19 cellular contexts compared by ENCODE assay signal in the genomic region with DNA sequence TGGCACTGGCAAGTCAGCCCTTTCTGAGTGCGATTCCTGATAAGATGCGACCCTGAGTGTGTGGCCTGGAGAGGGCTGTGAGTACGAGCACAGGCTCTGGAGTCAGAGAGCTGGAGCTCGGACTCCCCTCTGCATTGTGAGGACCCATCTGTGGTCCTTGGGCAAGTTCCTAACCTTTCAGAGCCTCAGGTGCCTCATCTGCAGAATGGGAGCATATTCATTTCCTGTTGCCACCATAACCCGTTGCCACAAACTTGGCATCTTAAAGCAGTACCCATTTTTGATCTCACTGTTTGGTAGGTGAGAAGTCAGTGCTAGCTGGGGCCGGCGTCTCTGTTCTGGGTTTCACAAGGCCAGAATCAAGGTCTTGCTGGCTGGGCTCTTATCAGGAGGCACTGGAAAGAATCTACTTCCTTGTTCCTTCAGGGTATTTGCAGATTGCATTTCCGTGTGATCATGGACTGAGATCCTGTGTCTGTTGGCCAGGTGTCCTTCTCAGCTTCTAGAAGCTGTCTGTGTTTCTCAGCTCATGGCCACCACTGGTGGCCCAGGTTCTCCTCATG. TPM values are rescaled to one million over a fixed set of nuclear protein-coding genes. Genes with fewer than 3 reads are reported as not detected.
DNase-seq lines count a peak whose midpoint lies in the region; ATAC-seq, FAIRE-seq and TF ChIP-seq lines count a peak whose summit lies in the region.
"Had no signal": no experiment of that assay in that cellular context is flagged by ENCODE, and none has a peak within 500 bp of the region (broad histone marks: within the 10 kb centered on the region; RNA-seq: fewer than 3 reads in every experiment).

No MANE protein-coding gene starts in this region.

- no peak for DNase-seq in MCF 10A (ENCODE audit: unreplicated experiment)
- DNase-seq in mammary epithelial cell = no peak
- DNase-seq in K562 (ENCODE audit: extremely low read depth in 1 of 4, low spot score in 3 of 4) = no peak
- peak; percentile 45 for DNase-seq in transverse colon
- DNase-seq in activated gamma-delta T cell (lab: John Stamatoyannopoulos, UW) = no peak
- no peak for DNase-seq in PC-3
- DNase-seq: activated CD4-positive, alpha-beta T cell treated with anti-CD3 and anti-CD28 coated beads for 4 hours; HCEC 1CT; kidney glomerular epithelial cell; NCI-H526 treated with DMSO at 0.1 percent for 48 hours; stimulated activated CD4-positive, alpha-beta T cell treated with anti-CD3 and anti-CD28 coated beads, Interleukin-4, amount 100 ng/mL, for 4 hours; stimulated activated naive CD4-positive, alpha-beta T cell treated with Interleukin-2 at 50 U/mL for 16 hours; T-helper 2 cell had no signal

- in situ Hi-C loops in mammary epithelial cell (cut with MboI; ENCODE audit: low sequenced_read_pairs in 2 of 2) (no loop called here), K562 (cut with MboI) (no loop called here), transverse colon (cut with MboI; ENCODE audit: low pct_ligation_motif_present in 1 of 4, low pct_unique_long_range_greater_than_20kb in 1 of 4, low sequenced_read_pairs in 3 of 4) (loop anchor here in 1 of 4 donors (25.0 kb wide), 1 partner anchor 111 kb away; no protein-coding TSS in a partner anchor)

- H3K36me3 ChIP-seq in mammary epithelial cell (ENCODE audit: insufficient read depth, low read length) = peaks cover 2% of the 10 kb centered on the region
- H3K36me3 ChIP-seq in K562 (ENCODE audit: control insufficient read depth, insufficient read depth, low read length) = peaks cover 46% of the 10 kb centered on the region
- peaks cover 3 to 18% of the 10 kb centered on the region in 2 donors for H3K36me3 ChIP-seq in mucosa of rectum (ENCODE audit: control insufficient read depth in 2 of 2, insufficient read depth in 2 of 2, low read length in 2 of 2)
- H3K36me3 ChIP-seq in transverse colon = peaks cover 0 to 7% (median 0%) of the 10 kb centered on the region in 4 donors
- H3K36me3 ChIP-seq in PC-3 (ENCODE audit: low read depth, low read length) = peaks cover 3% of the 10 kb centered on the region; the same call in 1 of the 2 replicates

- H3K9me2 ChIP-seq in PC-3 (replicated peaks; ENCODE audit: low read length) = no peaks in the 10 kb centered on the region

- 92% methylated on average over 5 of the region's 8 CpGs for WGBS in mammary epithelial cell (ENCODE audit: low coverage, missing lambda C conversion rate)
- 76% methylated on average over 8 of the region's 8 CpGs for WGBS in K562 (ENCODE audit: insufficient coverage, low coverage, missing lambda C conversion rate)
- 71% methylated on average over 8 of the region's 8 CpGs; no CpG with 5 or more reads in 1 of the 2 donors for WGBS in transverse colon (ENCODE audit: low coverage in 1 of 2), 2 donors

- no peaks in the 10 kb centered on the region for H3K9me3 Mint-ChIP-seq in MCF 10A (ENCODE audit: unreplicated experiment)

- H3K9me3 ChIP-seq in mammary epithelial cell (replicated peaks; ENCODE audit: insufficient read depth, low read length) (no peaks in the 10 kb centered on the region), K562 (replicated peaks; ENCODE audit: control insufficient read depth, insufficient read depth, low read depth, low read length) (no peaks in the 10 kb centered on the region), mucosa of rectum (ENCODE audit: control insufficient read depth in 2 of 2, low read length in 2 of 2) (no peaks in the 10 kb centered on the region), transverse colon (no peaks in the 10 kb centered on the region), PC-3 (ENCODE audit: low read length) (no peaks in the 10 kb centered on the region)
- H3K9me3 ChIP-seq: right lobe of liver had no signal

- CTCF ChIA-PET in MCF 10A (lab: Yijun Ruan, JAX) = interaction anchor here (0.5 to 1.9 kb wide), 3 partner anchors 20 to 688 kb away, joined by 3 to 6 read pairs (median 4); partner anchors contain the start of genes IQCK and KNOP1
- CTCF ChIA-PET in mammary epithelial cell (lab: Charles Lee; ENCODE audit: low non-redundant PET) = no interaction called here
- CTCF ChIA-PET in K562 (lab: Yijun Ruan, JAX; ENCODE audit: low intra/inter-chr PET ratio) = no interaction called here
- CTCF ChIA-PET in PC-3 (lab: Charles Lee) = no interaction called here

- H4K20me1 ChIP-seq in mammary epithelial cell (ENCODE audit: insufficient read depth, low read length) (no peaks in the 10 kb centered on the region), K562 (replicated peaks; ENCODE audit: control insufficient read depth, insufficient read depth, low read length) (peaks cover 11% of the 10 kb centered on the region; the same call in 1 of the 2 replicates), PC-3 (ENCODE audit: low read length) (no peaks in the 10 kb centered on the region)

- H3K27ac Mint-ChIP-seq in MCF 10A (ENCODE audit: low read depth, unreplicated experiment) = peak overlapping the region; percentile 61

- no TSS peak for BruUV-seq in MCF 10A (replicated peaks; lab: Mats Ljungman, UMichigan)
- BruUV-seq in mammary epithelial cell (replicated peaks; lab: Mats Ljungman, UMichigan) = no TSS peak
- no TSS peak for BruUV-seq in K562 (replicated peaks; lab: Mats Ljungman, UMichigan)
- BruUV-seq in PC-3 (replicated peaks; lab: Mats Ljungman, UMichigan) = no TSS peak

- H3K4me3 Mint-ChIP-seq in MCF 10A (ENCODE audit: unreplicated experiment) = no peak overlapping the region

- no peaks in the 10 kb centered on the region for H3K27me3 Mint-ChIP-seq in MCF 10A (ENCODE audit: insufficient read depth, unreplicated experiment)

- H2AFZ ChIP-seq in mammary epithelial cell (ENCODE audit: low read depth, low read length) (no peak overlapping the region), K562 (ENCODE audit: low read depth, low read length) (no peak overlapping the region), PC-3 (ENCODE audit: low read length) (no peak overlapping the region)

- intact Hi-C loops in MCF 10A (cut with micrococcal nuclease) (loop anchor here (5.0 to 10.0 kb wide), 2 partner anchors 93 to 356 kb away; no protein-coding TSS in a partner anchor), mammary epithelial cell (cut with micrococcal nuclease) (no loop called here), K562 (cut with micrococcal nuclease) (no loop called here), transverse colon (cut with DNase I; ENCODE audit: low total_unique reads) (no loop called here), PC-3 (cut with micrococcal nuclease) (loop anchor here (5.0 kb wide), 3 partner anchors 54 to 189 kb away; no protein-coding TSS in a partner anchor)

- peaks cover 69% of the 10 kb centered on the region for H3K36me3 Mint-ChIP-seq in MCF 10A (ENCODE audit: insufficient read depth, unreplicated experiment)

- POLR2A ChIA-PET in MCF 10A (lab: Yijun Ruan, JAX) = interaction anchor here (1.6 kb wide), 1 partner anchor 114 kb away, joined by 3 read pairs; no protein-coding TSS in a partner anchor
- POLR2A ChIA-PET in K562 (lab: Yijun Ruan, JAX) = interaction anchor here (1.7 kb wide), 1 partner anchor 12 kb away, joined by 4 read pairs; no protein-coding TSS in a partner anchor
- POLR2A ChIA-PET in PC-3 (lab: Charles Lee; ENCODE audit: unreplicated experiment) = no interaction called here

- no peaks in the 10 kb centered on the region for H3K9me1 ChIP-seq in K562 (ENCODE audit: control insufficient read depth, insufficient read depth, low read length)

- H3K4me1 Mint-ChIP-seq in MCF 10A (ENCODE audit: insufficient read depth, unreplicated experiment) = peaks cover 24% of the 10 kb centered on the region

- no peaks in the 10 kb centered on the region for H3K4me1 ChIP-seq in mammary epithelial cell (ENCODE audit: insufficient read depth, low read length)
- peaks cover 6 to 9% of the 10 kb centered on the region in 2 experiments; a peak in 4 of 5 replicates for H3K4me1 ChIP-seq in K562 (replicated peaks in 1 of 2; ENCODE audit: control insufficient read depth in 2 of 2, insufficient read depth in 2 of 2, low read length in 2 of 2)
- peaks cover 50 to 57% of the 10 kb centered on the region in 2 donors for H3K4me1 ChIP-seq in mucosa of rectum (ENCODE audit: control insufficient read depth in 2 of 2, insufficient read depth in 2 of 2, low read length in 2 of 2)
- peaks cover 24 to 62% (median 44%) of the 10 kb centered on the region in 4 donors for H3K4me1 ChIP-seq in transverse colon
- peaks cover 41% of the 10 kb centered on the region for H3K4me1 ChIP-seq in PC-3 (ENCODE audit: insufficient read depth, low read length)

- no peaks in the 10 kb centered on the region for H3F3A ChIP-seq in PC-3 (ENCODE audit: low read length, unreplicated experiment)

- no peak overlapping the region for H3K4me2 ChIP-seq in mammary epithelial cell (ENCODE audit: insufficient read depth, low read depth, low read length)
- no peak overlapping the region for H3K4me2 ChIP-seq in K562 (ENCODE audit: insufficient read depth, low read length)
- H3K4me2 ChIP-seq in PC-3 (ENCODE audit: low read length) = no peak overlapping the region

- H3K27me3 ChIP-seq in mammary epithelial cell (ENCODE audit: insufficient read depth, low read length) (no peaks in the 10 kb centered on the region), K562 (ENCODE audit: control insufficient read depth in 2 of 2, insufficient read depth in 2 of 2, low read length in 2 of 2) (no peaks in the 10 kb centered on the region), mucosa of rectum (ENCODE audit: control insufficient read depth in 2 of 2, insufficient read depth in 2 of 2, low read length in 2 of 2) (no peaks in the 10 kb centered on the region), transverse colon (no peaks in the 10 kb centered on the region), PC-3 (ENCODE audit: low read length) (no peaks in the 10 kb centered on the region)
- H3K27me3 ChIP-seq: right lobe of liver had no signal

- TF ChIP-seq CTCF in MCF 10A (IDR thresholded peaks at IDR 0.05; ENCODE audit: unreplicated experiment) (no peak), mammary epithelial cell (conservative IDR thresholded peaks at IDR 0.05 in 1 of 2, IDR thresholded peaks at IDR 0.05 in 1 of 2; ENCODE audit: extremely low read depth in 1 of 2, insufficient read depth in 1 of 2, low read depth in 1 of 2, low read length in 2 of 2) (no peak), K562 (IDR thresholded peaks at IDR 0.05 in 2 of 3, conservative IDR thresholded peaks at IDR 0.05 in 1 of 3; ENCODE audit: insufficient read depth in 2 of 3, low read depth in 1 of 3, low read length in 3 of 3) (no peak), transverse colon (IDR thresholded peaks at IDR 0.05) (no peak), PC-3 (conservative IDR thresholded peaks at IDR 0.05; ENCODE audit: low read depth, low read length) (no peak)

- TF ChIP-seq POLR2A in K562 (conservative IDR thresholded peaks at IDR 0.05) (no peak), transverse colon (IDR thresholded peaks at IDR 0.05) (no peak)

- no peak overlapping the region for H3K4me3 ChIP-seq in mammary epithelial cell (replicated peaks in 1 of 3; ENCODE audit: insufficient read depth in 1 of 3, low read depth in 2 of 3, low read length in 3 of 3)
- no peak overlapping the region for H3K4me3 ChIP-seq in K562
- no peak overlapping the region for H3K4me3 ChIP-seq in mucosa of rectum (ENCODE audit: low read length in 2 of 2)
- H3K4me3 ChIP-seq in transverse colon = no peak overlapping the region
- no peak overlapping the region for H3K4me3 ChIP-seq in PC-3 (ENCODE audit: low read length)
- H3K4me3 ChIP-seq: right lobe of liver had no signal

- H3K27ac ChIP-seq in mammary epithelial cell (ENCODE audit: insufficient read depth, low read depth, low read length) (no peak overlapping the region), K562 (ENCODE audit: extremely low read depth, low read depth, low read length) (no peak overlapping the region), mucosa of rectum (ENCODE audit: low read depth in 2 of 2, low read length in 2 of 2) (peak overlapping the region; percentile 71 to 83), transverse colon (peak overlapping the region; percentile 71 to 80 (median 77)), PC-3 (ENCODE audit: low read length) (no peak overlapping the region)
- H3K27ac ChIP-seq: HL-60 had no signal

- dilution Hi-C loops in mammary epithelial cell (cut with HindIII; ENCODE audit: low sequenced_read_pairs) = no loop called here

- ATAC-seq in K562 (no peak), HG03139 (IDR thresholded peaks at IDR 0.05; ENCODE audit: unreplicated experiment) (no peak), PC-3 (no peak)

- FAIRE-seq in K562 (lab: Jason Lieb, UNC) = no peak
- FAIRE-seq: bronchial epithelial cell, endometrium had no signal

- TF ChIP-seq EP300 in K562 (IDR thresholded peaks at IDR 0.05; ENCODE audit: low read length) (no peak), transverse colon (IDR thresholded peaks at IDR 0.05; ENCODE audit: low read depth) (no peak)

- no peaks in the 10 kb centered on the region for H3K79me2 ChIP-seq in mammary epithelial cell (ENCODE audit: insufficient read depth, low read length)
- H3K79me2 ChIP-seq in K562 (ENCODE audit: control insufficient read depth, insufficient read depth, low read length) = no peaks in the 10 kb centered on the region; the same call in 2 of the 3 replicates
- H3K79me2 ChIP-seq in PC-3 (ENCODE audit: low read length) = 0 out of 2 replicates have a peak, but pooled peaks cover 4% of the 10 kb centered on the region

- no peak for TF ChIP-seq RAD21 in K562 (CRISPR knock-in tag; conservative IDR thresholded peaks at IDR 0.05 in 1 of 2, IDR thresholded peaks at IDR 0.05 in 1 of 2)

- no peak overlapping the region for H3K9ac ChIP-seq in mammary epithelial cell (ENCODE audit: insufficient read depth, low read length)
- no peak overlapping the region for H3K9ac ChIP-seq in K562 (ENCODE audit: insufficient read depth in 1 of 2, low read depth in 2 of 2, low read length in 2 of 2)
- H3K9ac ChIP-seq in mucosa of rectum (ENCODE audit: low read depth in 1 of 2, low read length in 2 of 2) = no peak overlapping the region
- no peak overlapping the region for H3K9ac ChIP-seq in PC-3 (ENCODE audit: low read length)

RNA-seq across cellular contexts. Expression of gene KNOP1, which starts 20.2 kb away (rescaled TPM):
- 22.3 and 24.5 TPM in 2 replicates for total RNA-seq in MCF 10A (2022)
- 10 to 100 TPM in 1 of 2 donors, 1 to 10 TPM in 1; 7.8 to 31.3 TPM for total RNA-seq in mammary epithelial cell
- polyA plus RNA-seq in mammary epithelial cell = 11.6 TPM
- polyA minus RNA-seq in mammary epithelial cell = 16.1 TPM
- total RNA-seq in K562 (2011; cell fraction: chromatin; rRNA removed; ENCODE audit: low replicate concordance) = 52.3 and 57.2 TPM in 2 replicates
- total RNA-seq in K562 (2011; cell fraction: nucleolus; rRNA removed) = 32.2 and 36.4 TPM in 2 replicates
- 42.1 and 46.4 TPM in 2 replicates for total RNA-seq in K562 (2011; cell fraction: nucleoplasm; rRNA removed)
- 31.9 and 33.7 TPM in 2 replicates for total RNA-seq in K562 (2014; rRNA removed)
- 44.8 and 54.8 TPM in 2 replicates for total RNA-seq in K562 (2014; rRNA removed; fragmentation: Illumina TruSeq; extraction: Trizol)
- total RNA-seq in K562 (2015; rRNA removed; fragmentation: Illumina TruSeq; extraction: Trizol) = 53.1 and 53.4 TPM in 2 replicates
- total RNA-seq in K562 (2021) = 35.8 and 38.2 TPM in 2 replicates
- 15.4 and 22.4 TPM in 2 replicates for polyA plus RNA-seq in K562 (2011; rRNA removed)
- 9.7 and 11.0 TPM in 2 replicates for polyA plus RNA-seq in K562 (2011; cell fraction: cytosol; rRNA removed)
- polyA plus RNA-seq in K562 (2011; cell fraction: nucleus; rRNA removed) = 15.8 and 17.5 TPM in 2 replicates
- polyA plus RNA-seq in K562 (2012) = 18.9 and 30.8 TPM in 2 replicates
- 43.0 and 57.6 TPM in 2 replicates for polyA plus RNA-seq in K562 (2014; fragmentation: Illumina TruSeq; extraction: Trizol)
- polyA plus RNA-seq in K562 (2014; fragmentation: Nextera tagmentation; extraction: Ambion mirVana) = 10 to 100 TPM; 39.3 to 50.9 TPM
- 38.6 and 48.6 TPM in 2 replicates for polyA plus RNA-seq in K562 (2014; rRNA removed)
- 26.5 and 31.7 TPM in 2 replicates for polyA minus RNA-seq in K562 (2011; rRNA and poly(A)+ RNA removed)
- polyA minus RNA-seq in K562 (2011; cell fraction: cytosol; rRNA and poly(A)+ RNA removed) = 12.3 and 13.9 TPM in 2 replicates
- 10.8 and 15.9 TPM in 2 replicates for polyA minus RNA-seq in K562 (2011; cell fraction: nucleus; rRNA and poly(A)+ RNA removed)
- total RNA-seq in transverse colon = 10 to 100 TPM in 3 of 4 donors, 1 to 10 TPM in 1; 4.4 to 25.8 (median 12.7) TPM
- total RNA-seq in PC-3 (2014; rRNA removed) = 13.6 and 18.8 TPM in 2 replicates

RNA-seq across cellular contexts. Expression of gene IQCK, which starts 20.2 kb away (rescaled TPM):
- 5.9 and 8.4 TPM in 2 replicates for total RNA-seq in MCF 10A (2022)
- total RNA-seq in mammary epithelial cell = 10 to 100 TPM in 1 of 2 donors, 1 to 10 TPM in 1; 5.8 to 11.0 TPM
- 6.1 TPM for polyA plus RNA-seq in mammary epithelial cell
- polyA minus RNA-seq in mammary epithelial cell = 20.5 TPM
- total RNA-seq in K562 (2011; cell fraction: chromatin; rRNA removed; ENCODE audit: low replicate concordance) = 18.2 and 23.3 TPM in 2 replicates
- 13.7 and 15.2 TPM in 2 replicates for total RNA-seq in K562 (2011; cell fraction: nucleolus; rRNA removed)
- 13.3 and 25.6 TPM in 2 replicates for total RNA-seq in K562 (2011; cell fraction: nucleoplasm; rRNA removed)
- 4.9 and 6.4 TPM in 2 replicates for total RNA-seq in K562 (2014; rRNA removed)
- 5.4 and 5.7 TPM in 2 replicates for total RNA-seq in K562 (2014; rRNA removed; fragmentation: Illumina TruSeq; extraction: Trizol)
- total RNA-seq in K562 (2015; rRNA removed; fragmentation: Illumina TruSeq; extraction: Trizol) = 5.3 and 5.6 TPM in 2 replicates
- total RNA-seq in K562 (2021) = 6.2 and 7.3 TPM in 2 replicates
- polyA plus RNA-seq in K562 (2011; rRNA removed) = 8.8 and 10.1 TPM in 2 replicates
- 5.8 and 10.0 TPM in 2 replicates for polyA plus RNA-seq in K562 (2011; cell fraction: cytosol; rRNA removed)
- 13.9 and 14.2 TPM in 2 replicates for polyA plus RNA-seq in K562 (2011; cell fraction: nucleus; rRNA removed)
- 4.5 and 5.6 TPM in 2 replicates for polyA plus RNA-seq in K562 (2012)
- polyA plus RNA-seq in K562 (2014; fragmentation: Illumina TruSeq; extraction: Trizol) = 7.8 and 9.2 TPM in 2 replicates
- 10 to 100 TPM in 1 of 2 experiments, 1 to 10 TPM in 1; 9.6 to 12.2 TPM for polyA plus RNA-seq in K562 (2014; fragmentation: Nextera tagmentation; extraction: Ambion mirVana)
- 4.7 and 5.2 TPM in 2 replicates for polyA plus RNA-seq in K562 (2014; rRNA removed)
- polyA minus RNA-seq in K562 (2011; rRNA and poly(A)+ RNA removed) = 11.1 and 11.2 TPM in 2 replicates
- polyA minus RNA-seq in K562 (2011; cell fraction: cytosol; rRNA and poly(A)+ RNA removed) = 3.5 and 10.8 TPM in 2 replicates
- polyA minus RNA-seq in K562 (2011; cell fraction: nucleus; rRNA and poly(A)+ RNA removed) = 12.0 and 14.2 TPM in 2 replicates
- 10 to 100 TPM in 3 of 4 donors, 1 to 10 TPM in 1; 8.3 to 18.2 (median 12.7) TPM for total RNA-seq in transverse colon
- total RNA-seq in PC-3 (2014; rRNA removed) = 3.3 and 8.9 TPM in 2 replicates

Comparison
In these comparisons a context has a peak if more than half of its experiments do, and no peak if none do; other contexts are left out.
1. intact Hi-C loops: an anchor here in MCF 10A (5.0 to 10.0 kb wide) and PC-3 (5.0 kb wide); none called in mammary epithelial cell, K562 and transverse colon.
2. H3K27ac ChIP-seq: peak in mucosa of rectum (2 of 2) and transverse colon (4 of 4); none in mammary epithelial cell (single experiment), K562 (single experiment) and PC-3 (single experiment).